ENCODE assay signal across 11 cellular contexts in genomic region chrX:2351999-2352995, GRCh38.
A peak's percentile ranks its signal among the peaks of the same experiment; 100 is the strongest.
DNase-seq lines count a peak whose midpoint lies in the region; ATAC-seq, FAIRE-seq and TF ChIP-seq lines count a peak whose summit lies in the region.
"Had no signal": no experiment of that assay in that cellular context is flagged by ENCODE, and none has a peak within 500 bp of the region (broad histone marks: within the 10 kb centered on the region; RNA-seq: fewer than 3 reads in every experiment).

No MANE protein-coding gene starts in this region.

- FAIRE-seq in K562 (lab: Jason Lieb, UNC): peak; percentile 96
- FAIRE-seq: colon had no signal

- no peak for TF ChIP-seq RAD21 in K562 (CRISPR knock-in tag; conservative IDR thresholded peaks at IDR 0.05 in 1 of 2, IDR thresholded peaks at IDR 0.05 in 1 of 2)

- peak; percentile 79 for ATAC-seq in stimulated activated naive CD8-positive, alpha-beta T cell treated with anti-CD3 and anti-CD28 coated beads, Interleukin-15, Interleukin-2, amounts not matched to agents 100 U/mL and 50 U/mL, for 24 hours
- ATAC-seq in stimulated activated naive CD8-positive, alpha-beta T cell treated with anti-CD3 and anti-CD28 coated beads, Interleukin-15, amount 100 ng/mL, for 72 hours: no peak
- ATAC-seq in K562 (peak; percentile 96), omental fat pad (ENCODE audit: low FRiP score) (no peak)

- intact Hi-C loops in K562 (cut with micrococcal nuclease) (no loop called here), Calu3 (cut with micrococcal nuclease; ENCODE audit: unreplicated experiment) (no loop called here)

- no peak for TF ChIP-seq POLR2A in K562 (conservative IDR thresholded peaks at IDR 0.05)

- no peak for DNase-seq in stimulated activated naive CD8-positive, alpha-beta T cell treated with anti-CD3 and anti-CD28 coated beads, Interleukin-15, Interleukin-2, amounts not matched to agents 100 U/mL and 50 U/mL, for 24 hours
- DNase-seq in stimulated activated naive CD8-positive, alpha-beta T cell treated with anti-CD3 and anti-CD28 coated beads, Interleukin-15, amount 100 ng/mL, for 72 hours: no peak
- DNase-seq in K562 (ENCODE audit: extremely low read depth in 1 of 4, low spot score in 3 of 4): peak; percentile 37 to 78 (median 51)
- peak; percentile 40 for DNase-seq in inferior parietal cortex (ENCODE audit: extremely low spot score)
- no peak for DNase-seq in Calu3
- no peak for DNase-seq in omental fat pad (ENCODE audit: low spot score)
- DNase-seq in NCI-H524 (lab: John Stamatoyannopoulos, UW): no peak
- no peak for DNase-seq in Kasumi-1 (lab: John Stamatoyannopoulos, UW)
- DNase-seq: stimulated activated CD4-positive, alpha-beta T cell treated with anti-CD3 and anti-CD28 coated beads, Interleukin-2, amount 100 ng/mL, for 24 hours had no signal

- POLR2A ChIA-PET in K562 (lab: Yijun Ruan, JAX): no interaction called here

- no peaks in the 10 kb centered on the region for H3K36me3 ChIP-seq in K562 (ENCODE audit: control insufficient read depth, insufficient read depth, low read length)

- in situ Hi-C loops in K562 (cut with MboI): no loop called here

- WGBS in K562 (ENCODE audit: insufficient coverage, low coverage, missing lambda C conversion rate): 12% methylated on average over 17 of the region's 19 CpGs

- peaks cover 7 to 11% of the 10 kb centered on the region in 2 donors for H3K9me3 Mint-ChIP-seq in stimulated activated naive CD8-positive, alpha-beta T cell treated with anti-CD3 and anti-CD28 coated beads, Interleukin-15, amount 100 ng/mL, for 72 hours
- no peaks in the 10 kb centered on the region for H3K9me3 Mint-ChIP-seq in Calu3 (ENCODE audit: low read depth, unreplicated experiment)

- TF ChIP-seq CTCF in K562 (IDR thresholded peaks at IDR 0.05 in 2 of 3, conservative IDR thresholded peaks at IDR 0.05 in 1 of 3; ENCODE audit: insufficient read depth in 2 of 3, low read depth in 1 of 3, low read length in 3 of 3) (no peak; a peak in 1 of 6 replicates), Calu3 (IDR thresholded peaks at IDR 0.05; ENCODE audit: unreplicated experiment) (no peak), omental fat pad (IDR thresholded peaks at IDR 0.05) (no peak)

- H3K79me2 ChIP-seq in K562 (ENCODE audit: control insufficient read depth, insufficient read depth, low read length): no peaks in the 10 kb centered on the region

- H3K9ac ChIP-seq in K562 (ENCODE audit: insufficient read depth in 1 of 2, low read depth in 2 of 2, low read length in 2 of 2): peak overlapping the region; percentile 14 to 81; a peak in 2 of 4 replicates

- H3K27ac ChIP-seq in K562 (ENCODE audit: extremely low read depth, low read depth, low read length): peak overlapping the region; percentile 56; the same call in 2 of the 3 replicates

- CTCF ChIA-PET in K562 (lab: Yijun Ruan, JAX; ENCODE audit: low intra/inter-chr PET ratio): no interaction called here
- CTCF ChIA-PET in Calu3 (lab: Charles Lee): no interaction called here

- no peaks in the 10 kb centered on the region for H3K27me3 ChIP-seq in K562 (ENCODE audit: control insufficient read depth in 2 of 2, insufficient read depth in 2 of 2, low read length in 2 of 2)

- H3K4me2 ChIP-seq in K562 (ENCODE audit: insufficient read depth, low read length): peak overlapping the region; percentile 32

- BruUV-seq in K562 (replicated peaks; lab: Mats Ljungman, UMichigan) (no TSS peak), Calu3 (replicated peaks; lab: Mats Ljungman, UMichigan) (no TSS peak)

- H3K4me3 Mint-ChIP-seq in stimulated activated naive CD8-positive, alpha-beta T cell treated with anti-CD3 and anti-CD28 coated beads, Interleukin-15, amount 100 ng/mL, for 72 hours: no peak overlapping the region
- H3K4me3 Mint-ChIP-seq in Calu3 (ENCODE audit: low read depth, unreplicated experiment): no peak overlapping the region
- H3K4me3 Mint-ChIP-seq: IgD-negative memory B cell had no signal

- H3K4me1 ChIP-seq in K562 (replicated peaks in 1 of 2; ENCODE audit: control insufficient read depth in 2 of 2, insufficient read depth in 2 of 2, low read length in 2 of 2): peaks cover 9 to 15% of the 10 kb centered on the region in 2 experiments; a peak in 3 of 5 replicates

- H3K4me1 Mint-ChIP-seq in stimulated activated naive CD8-positive, alpha-beta T cell treated with anti-CD3 and anti-CD28 coated beads, Interleukin-15, amount 100 ng/mL, for 72 hours: no peaks in the 10 kb centered on the region
- no peaks in the 10 kb centered on the region for H3K4me1 Mint-ChIP-seq in Calu3 (ENCODE audit: low read depth, unreplicated experiment)

- H3K27me3 Mint-ChIP-seq in stimulated activated naive CD8-positive, alpha-beta T cell treated with anti-CD3 and anti-CD28 coated beads, Interleukin-15, amount 100 ng/mL, for 72 hours: no peaks in the 10 kb centered on the region
- H3K27me3 Mint-ChIP-seq in Calu3 (ENCODE audit: unreplicated experiment): no peaks in the 10 kb centered on the region
- H3K27me3 Mint-ChIP-seq: IgD-negative memory B cell had no signal

- no peak overlapping the region for H3K4me3 ChIP-seq in K562

- TF ChIP-seq EP300 in K562 (IDR thresholded peaks at IDR 0.05; ENCODE audit: low read length): no peak

- no peak overlapping the region for H3K27ac Mint-ChIP-seq in stimulated activated naive CD8-positive, alpha-beta T cell treated with anti-CD3 and anti-CD28 coated beads, Interleukin-15, amount 100 ng/mL, for 72 hours
- H3K27ac Mint-ChIP-seq in Calu3 (ENCODE audit: unreplicated experiment): no peak overlapping the region
- H3K27ac Mint-ChIP-seq: IgD-negative memory B cell had no signal

- peak overlapping the region; percentile 34; the same call in 1 of the 2 replicates for H2AFZ ChIP-seq in K562 (ENCODE audit: low read depth, low read length)

- no peaks in the 10 kb centered on the region for H3K9me1 ChIP-seq in K562 (ENCODE audit: control insufficient read depth, insufficient read depth, low read length)

- no peaks in the 10 kb centered on the region for H3K9me3 ChIP-seq in K562 (replicated peaks; ENCODE audit: control insufficient read depth, insufficient read depth, low read depth, low read length)

- H3K36me3 Mint-ChIP-seq in Calu3 (ENCODE audit: insufficient read depth, unreplicated experiment): no peaks in the 10 kb centered on the region

- no peaks in the 10 kb centered on the region for H4K20me1 ChIP-seq in K562 (replicated peaks; ENCODE audit: control insufficient read depth, insufficient read depth, low read length)

TF ChIP-seq in K562, 482 proteins besides CTCF, POLR2A, EP300 and RAD21 (continues in another document):
- TF ChIP-seq PML (IDR thresholded peaks at IDR 0.05; ENCODE audit: low read length) (no peak), HNRNPUL1 (IDR thresholded peaks at IDR 0.05; ENCODE audit: low read length) (no peak), ARID2 (IDR thresholded peaks at IDR 0.05) (no peak), IRF2 (CRISPR knock-in tag; IDR thresholded peaks at IDR 0.05) (no peak), CTBP1 (IDR thresholded peaks at IDR 0.05; ENCODE audit: borderline replicate concordance) (peak; percentile 52; the same call in 1 of the 2 replicates), ZNF76 (CRISPR knock-in tag; IDR thresholded peaks at IDR 0.05; ENCODE audit: borderline replicate concordance) (no peak), ETV1 (tag; conservative IDR thresholded peaks at IDR 0.05; ENCODE audit: low read depth) (no peak), ZBTB8A (IDR thresholded peaks at IDR 0.05; ENCODE audit: partially characterized antibody) (no peak)

Comparison
In these comparisons a context has a peak if more than half of its experiments do, and no peak if none do; other contexts are left out.
1. ATAC-seq: peak in stimulated activated naive CD8-positive, alpha-beta T cell treated with anti-CD3 and anti-CD28 coated beads, Interleukin-15, Interleukin-2, amounts not matched to agents 100 U/mL and 50 U/mL, for 24 hours (single experiment) and K562 (single experiment); none in stimulated activated naive CD8-positive, alpha-beta T cell treated with anti-CD3 and anti-CD28 coated beads, Interleukin-15, amount 100 ng/mL, for 72 hours (single experiment) and omental fat pad (single experiment).
2. DNase-seq: peak in K562 (4 of 4) and inferior parietal cortex (single experiment); none in stimulated activated naive CD8-positive, alpha-beta T cell treated with anti-CD3 and anti-CD28 coated beads, Interleukin-15, Interleukin-2, amounts not matched to agents 100 U/mL and 50 U/mL, for 24 hours (single experiment), stimulated activated naive CD8-positive, alpha-beta T cell treated with anti-CD3 and anti-CD28 coated beads, Interleukin-15, amount 100 ng/mL, for 72 hours (0 of 2), Calu3 (single experiment), omental fat pad (single experiment), NCI-H524 (0 of 2) and Kasumi-1 (0 of 2).